Comparison of ENCODE assay signal across 8 cellular contexts in genomic region chr14:106843951-106844483, GRCh38.
DNase-seq lines count a peak whose midpoint lies in the region; ATAC-seq and TF ChIP-seq lines count a peak whose summit lies in the region.

No MANE protein-coding gene starts in this region.

- intact Hi-C loops in breast epithelium (cut with DNase I; ENCODE audit: low total_unique reads), result no loop called here

- H3K36me3 Mint-ChIP-seq in naive thymus-derived CD8-positive, alpha-beta T cell, result no peaks in the 10 kb centered on the region

- POLR2A ChIA-PET in naive thymus-derived CD8-positive, alpha-beta T cell (lab: Charles Lee), result interaction anchor here (1.5 kb wide), 1 partner anchor 29 kb away, joined by 6 read pairs; no protein-coding TSS in a partner anchor

- peak overlapping the region; percentile 91 to 98 (median 96) for H3K27ac Mint-ChIP-seq in naive thymus-derived CD8-positive, alpha-beta T cell

- H3K27me3 ChIP-seq in breast epithelium, result no peaks in the 10 kb centered on the region
- no peaks in the 10 kb centered on the region for H3K27me3 ChIP-seq in hepatocyte

- no peak for TF ChIP-seq POLR2A in breast epithelium (IDR thresholded peaks at IDR 0.05)

- no peaks in the 10 kb centered on the region for H4K20me1 ChIP-seq in hepatocyte (ENCODE audit: insufficient read depth, poor library complexity, severe bottlenecking)

- H3K27ac ChIP-seq in breast epithelium (peak overlapping the region; percentile 77 to 93), hepatocyte (no peak overlapping the region)

- H3K79me2 ChIP-seq in hepatocyte, result no peaks in the 10 kb centered on the region

- H3K9me3 ChIP-seq in breast epithelium, result no peaks in the 10 kb centered on the region
- H3K9me3 ChIP-seq in hepatocyte (ENCODE audit: low read depth), result no peaks in the 10 kb centered on the region

- no peaks in the 10 kb centered on the region for H3K36me3 ChIP-seq in breast epithelium
- H3K36me3 ChIP-seq in hepatocyte (replicated peaks; ENCODE audit: insufficient read depth, low read depth), result no peaks in the 10 kb centered on the region

- H3K4me3 ChIP-seq in breast epithelium, result peak overlapping the region; percentile 43 to 69 (median 53)
- no peak overlapping the region for H3K4me3 ChIP-seq in hepatocyte

- H3K4me1 ChIP-seq in breast epithelium, result no peaks in the 10 kb centered on the region
- H3K4me1 ChIP-seq in hepatocyte (ENCODE audit: insufficient read depth), result no peaks in the 10 kb centered on the region

- H3K9me3 Mint-ChIP-seq in naive thymus-derived CD8-positive, alpha-beta T cell, result no peaks in the 10 kb centered on the region

- no peak overlapping the region for H3K4me2 ChIP-seq in hepatocyte

- no peaks in the 10 kb centered on the region for H3K27me3 Mint-ChIP-seq in naive thymus-derived CD8-positive, alpha-beta T cell

- peaks cover 29 to 67% (median 56%) of the 10 kb centered on the region in 4 donors for H3K4me1 Mint-ChIP-seq in naive thymus-derived CD8-positive, alpha-beta T cell

- DNase-seq in NOMO-1 (lab: John Stamatoyannopoulos, UW; ENCODE audit: unreplicated experiment in 2 of 2) (peak; percentile 37 to 47), NOMO-1 treated with dmso at 0.1 percent for 144 hours (lab: John Stamatoyannopoulos, UW; ENCODE audit: unreplicated experiment) (no peak), RPMI7951 (ENCODE audit: low read depth) (peak; percentile 44), breast epithelium (ENCODE audit: low spot score in 2 of 2) (peak in 1 of 2 donors; percentile 66), HCEC 1CT (no peak), hepatocyte (ENCODE audit: low spot score) (no peak)
- DNase-seq in naive thymus-derived CD8-positive, alpha-beta T cell, result peak in 9 of 10 donors; percentile 8 to 44 (median 29)

- ATAC-seq in naive thymus-derived CD8-positive, alpha-beta T cell, result peak; percentile 21
- ATAC-seq in HG03439 (IDR thresholded peaks at IDR 0.05; ENCODE audit: unreplicated experiment), result no peak

- 85% methylated on average over 14 of the region's 14 CpGs for WGBS in hepatocyte (ENCODE audit: low lambda C conversion rate, missing lambda C conversion rate)

- no peak for TF ChIP-seq CTCF in breast epithelium (IDR thresholded peaks at IDR 0.05)
- no peak for TF ChIP-seq CTCF in hepatocyte (IDR thresholded peaks at IDR 0.05; ENCODE audit: poor library complexity)

- peak overlapping the region; percentile 89 to 100 (median 98) for H3K4me3 Mint-ChIP-seq in naive thymus-derived CD8-positive, alpha-beta T cell

- no peaks in the 10 kb centered on the region for H3K9me2 ChIP-seq in hepatocyte (replicated peaks; ENCODE audit: insufficient read depth)

- no peak overlapping the region for H2AFZ ChIP-seq in hepatocyte

Comparison
In these comparisons a context has a peak if more than half of its experiments do, and no peak if none do; other contexts are left out.
1. DNase-seq: peak in NOMO-1 (2 of 2), RPMI7951 (single experiment) and naive thymus-derived CD8-positive, alpha-beta T cell (9 of 10); none in NOMO-1 treated with dmso at 0.1 percent for 144 hours (single experiment), HCEC 1CT (single experiment) and hepatocyte (single experiment).